In genomic region chr1:15259608-15260007, GRCh38 we compare ENCODE assay signal across 13 cellular contexts.
"Had no signal": no experiment of that assay in that cellular context is flagged by ENCODE, and none has a peak within 500 bp of the region (broad histone marks: within the 10 kb centered on the region; RNA-seq: fewer than 3 reads in every experiment).

No MANE protein-coding gene starts in this region.

- H3K36me3 ChIP-seq: heart left ventricle, ovary, suprapubic skin had no signal

- H3K27me3 ChIP-seq: heart left ventricle, ovary had no signal

- H3K27ac ChIP-seq: SK-N-MC, suprapubic skin had no signal

- H3K9me3 Mint-ChIP-seq: stimulated activated effector memory CD8-positive, alpha-beta T cell treated with anti-CD3 and anti-CD28 coated beads, Interleukin-12 subunit alpha, Interleukin-12 subunit beta, amount 100 ng/mL, for 72 hours had no signal

- DNase-seq: activated CD4-positive, alpha-beta T cell treated with anti-CD3 and anti-CD28 coated beads, Interleukin-2, amount 50 U/mL, for 1 hour; activated CD4-positive, CD25-positive, alpha-beta regulatory T cell; activated naive CD8-positive, alpha-beta T cell treated with anti-CD3 and anti-CD28 coated beads, Interleukin-2, amount 50 U/mL, for 24 hours; effector CD4-positive, alpha-beta T cell; heart left ventricle; mesenchymal stem cell; nephron progenitor cell; small intestine; T-helper 1 cell had no signal

- H3K9me3 ChIP-seq: ovary, suprapubic skin had no signal

- H3K27ac Mint-ChIP-seq: activated naive CD8-positive, alpha-beta T cell treated with anti-CD3 and anti-CD28 coated beads, Interleukin-2, amount 50 U/mL, for 24 hours; nephron progenitor cell; stimulated activated effector memory CD8-positive, alpha-beta T cell treated with anti-CD3 and anti-CD28 coated beads, Interleukin-12 subunit alpha, Interleukin-12 subunit beta, amount 100 ng/mL, for 72 hours had no signal

- H3K4me3 ChIP-seq: heart left ventricle, ovary, SK-N-MC, suprapubic skin had no signal

- ATAC-seq: activated naive CD8-positive, alpha-beta T cell treated with anti-CD3 and anti-CD28 coated beads, Interleukin-2, amount 50 U/mL, for 24 hours; stimulated activated effector memory CD8-positive, alpha-beta T cell treated with anti-CD3 and anti-CD28 coated beads, Interleukin-12 subunit alpha, Interleukin-12 subunit beta, amount 100 ng/mL, for 72 hours had no signal

- H3K36me3 Mint-ChIP-seq: stimulated activated effector memory CD8-positive, alpha-beta T cell treated with anti-CD3 and anti-CD28 coated beads, Interleukin-12 subunit alpha, Interleukin-12 subunit beta, amount 100 ng/mL, for 72 hours had no signal

- H3K4me3 Mint-ChIP-seq: activated naive CD8-positive, alpha-beta T cell treated with anti-CD3 and anti-CD28 coated beads, Interleukin-2, amount 50 U/mL, for 24 hours; nephron progenitor cell; stimulated activated effector memory CD8-positive, alpha-beta T cell treated with anti-CD3 and anti-CD28 coated beads, Interleukin-12 subunit alpha, Interleukin-12 subunit beta, amount 100 ng/mL, for 72 hours had no signal
